19 cellular contexts compared by ENCODE assay signal in genomic region chr7:578386-578785, GRCh38.
"Had no signal": no experiment of that assay in that cellular context is flagged by ENCODE, and none has a peak within 500 bp of the region (broad histone marks: within the 10 kb centered on the region; RNA-seq: fewer than 3 reads in every experiment).

No MANE protein-coding gene starts in this region.

- H3K27ac Mint-ChIP-seq: immature natural killer cell, mesothelial cell of epicardium had no signal

- H3K4me1 ChIP-seq: foreskin keratinocyte, left lung, lower lobe of right lung had no signal

- H2AFZ ChIP-seq: hepatocyte had no signal

- H3K4me3 ChIP-seq: coronary artery, dorsolateral prefrontal cortex, esophagus muscularis mucosa, gastroesophageal sphincter, heart left ventricle, hepatocyte, left lung, lower lobe of right lung, mucosa of descending colon had no signal

- H3K9me3 Mint-ChIP-seq: immature natural killer cell, mesothelial cell of epicardium had no signal

- H3K79me2 ChIP-seq: hepatocyte had no signal

- H3K4me3 Mint-ChIP-seq: immature natural killer cell, mesothelial cell of epicardium had no signal

- DNase-seq: dermis blood vessel endothelial cell; dorsolateral prefrontal cortex; effector CD4-positive, alpha-beta T cell; effector memory CD4-positive, alpha-beta T cell; foreskin keratinocyte; heart left ventricle; hypothalamus; immature natural killer cell; islet precursor cell; left cardiac atrium; lower lobe of right lung; mesenchymal stem cell; mucosa of descending colon had no signal

- H3K4me1 Mint-ChIP-seq: mesothelial cell of epicardium had no signal

- H3K36me3 ChIP-seq: lower lobe of right lung had no signal

- H3K27me3 ChIP-seq: dorsolateral prefrontal cortex, esophagus muscularis mucosa, foreskin keratinocyte, gastroesophageal sphincter, heart left ventricle, hepatocyte, left lung had no signal

- H3K36me3 Mint-ChIP-seq: immature natural killer cell had no signal

- H3K4me2 ChIP-seq: hepatocyte had no signal

- H3K27ac ChIP-seq: coronary artery, esophagus muscularis mucosa, foreskin keratinocyte, gastroesophageal sphincter, heart left ventricle, hepatocyte, left lung, lower lobe of right lung had no signal

- ATAC-seq: foreskin keratinocyte, gastroesophageal sphincter, heart left ventricle, left cardiac atrium, left lung, lower lobe of right lung, mucosa of descending colon had no signal

- H3K9me3 ChIP-seq: esophagus muscularis mucosa, gastroesophageal sphincter, heart left ventricle, left lung, lower lobe of right lung, mucosa of descending colon had no signal
